ENCODE assay signal across 8 cellular contexts in genomic region chr6:57222684-57223077, GRCh38. TPM values are rescaled to one million over a fixed set of nuclear protein-coding genes. Genes with fewer than 3 reads are reported as not detected.
A peak's percentile ranks its signal among the peaks of the same experiment; 100 is the strongest.
DNase-seq lines count a peak whose midpoint lies in the region; TF ChIP-seq lines count a peak whose summit lies in the region.

No MANE protein-coding gene starts in this region.

- no peaks in the 10 kb centered on the region for H3K36me3 ChIP-seq in CD8-positive, alpha-beta memory T cell (ENCODE audit: insufficient read depth, low read length)
- H3K36me3 ChIP-seq in OCI-LY3 (replicated peaks; ENCODE audit: low read depth, low read length): peaks cover 4% of the 10 kb centered on the region
- H3K36me3 ChIP-seq in endodermal cell (ENCODE audit: control insufficient read depth, insufficient read depth, low read length): no peaks in the 10 kb centered on the region
- H3K36me3 ChIP-seq in osteoblast (ENCODE audit: insufficient read depth, low read length): no peaks in the 10 kb centered on the region

- H3K79me2 ChIP-seq in OCI-LY3 (ENCODE audit: low read length) (peaks cover 39% of the 10 kb centered on the region), osteoblast (ENCODE audit: insufficient read depth, low read length) (peaks cover 50% of the 10 kb centered on the region)

- H4K20me1 ChIP-seq in OCI-LY3 (ENCODE audit: insufficient read depth, low read length) (no peaks in the 10 kb centered on the region), osteoblast (ENCODE audit: insufficient read depth, low read length) (no peaks in the 10 kb centered on the region)

- peaks cover 11 to 20% of the 10 kb centered on the region in 2 donors for H3K27me3 Mint-ChIP-seq in CD8-positive, alpha-beta memory T cell
- H3K27me3 Mint-ChIP-seq in endodermal cell (ENCODE audit: insufficient read depth): no peaks in the 10 kb centered on the region

- peak overlapping the region; percentile 96 to 99 (median 98) for H3K4me3 Mint-ChIP-seq in CD8-positive, alpha-beta memory T cell
- H3K4me3 Mint-ChIP-seq in endodermal cell: peak overlapping the region; percentile 90

- peaks cover 5% of the 10 kb centered on the region for H3K27me3 ChIP-seq in CD8-positive, alpha-beta memory T cell (ENCODE audit: insufficient read depth, low read length, poor library complexity, severe bottlenecking)
- H3K27me3 ChIP-seq in OCI-LY3 (ENCODE audit: low read depth, low read length): no peaks in the 10 kb centered on the region
- no peaks in the 10 kb centered on the region for H3K27me3 ChIP-seq in endodermal cell (ENCODE audit: control insufficient read depth, insufficient read depth, low read length, poor library complexity, severe bottlenecking)
- H3K27me3 ChIP-seq in osteoblast (ENCODE audit: insufficient read depth, low read length): no peaks in the 10 kb centered on the region

- H3K9ac ChIP-seq in OCI-LY3 (ENCODE audit: low read length) (peak overlapping the region; percentile 91), endodermal cell (ENCODE audit: extremely low read depth, low read length, poor library complexity, severe bottlenecking) (peak overlapping the region; percentile 62)

- peak overlapping the region; percentile 64 for H3K27ac ChIP-seq in CD8-positive, alpha-beta memory T cell (ENCODE audit: low read depth, low read length)
- H3K27ac ChIP-seq in OCI-LY3 (ENCODE audit: low read length) (no peak overlapping the region), endodermal cell (ENCODE audit: low read depth, low read length) (no peak overlapping the region), osteoblast (ENCODE audit: low read depth, low read length) (peak overlapping the region; percentile 94)

- peak in 1 of 5 donors; percentile 8 for DNase-seq in CD8-positive, alpha-beta memory T cell
- no peak for DNase-seq in endodermal cell
- DNase-seq in osteoblast (ENCODE audit: insufficient read length, low spot score, missing footprints): no peak
- DNase-seq in activated effector memory CD4-positive, alpha-beta T cell treated with anti-CD3 and anti-CD28 coated beads, Interleukin-2, amount 50 U/mL, for 16 hours: no peak
- DNase-seq in NCI-H526 treated with DMSO at 0.1 percent for 48 hours (lab: John Stamatoyannopoulos, UW): no peak
- DNase-seq in NCI-H774 (lab: John Stamatoyannopoulos, UW): no peak
- no peak for DNase-seq in islet precursor cell

- CTCF ChIA-PET in CD8-positive, alpha-beta memory T cell (lab: Charles Lee): interaction anchor here (1.5 kb wide), 1 partner anchor 133 kb away, joined by 3 read pairs; the partner anchor contains the start of gene ZNF451

- H3K4me2 ChIP-seq in OCI-LY3 (ENCODE audit: low read length): peak overlapping the region; percentile 90
- peak overlapping the region; percentile 98 for H3K4me2 ChIP-seq in osteoblast (ENCODE audit: insufficient read depth, low read length)

- no peaks in the 10 kb centered on the region for H3K9me3 ChIP-seq in CD8-positive, alpha-beta memory T cell (ENCODE audit: low read length)
- no peaks in the 10 kb centered on the region for H3K9me3 ChIP-seq in OCI-LY3 (ENCODE audit: insufficient read depth, low read length)
- H3K9me3 ChIP-seq in endodermal cell (ENCODE audit: control insufficient read depth, low read length): peaks cover 17% of the 10 kb centered on the region
- H3K9me3 ChIP-seq in osteoblast (ENCODE audit: low read depth, low read length): no peaks in the 10 kb centered on the region

- POLR2A ChIA-PET in CD8-positive, alpha-beta memory T cell (lab: Charles Lee): interaction anchor here (1.5 kb wide), 1 partner anchor 50 kb away, joined by 7 read pairs; the partner anchor contains the start of gene BAG2

- WGBS in endodermal cell (ENCODE audit: insufficient coverage in 1 of 2, insufficient read length in 1 of 2), 2 experiments: 33 to 43% methylated on average over 3 to 8 of the region's 8 CpGs

- H2AFZ ChIP-seq in OCI-LY3 (ENCODE audit: low read depth, low read length) (peak overlapping the region; percentile 100), osteoblast (ENCODE audit: low read length) (peak overlapping the region; percentile 90)

- H3K4me3 ChIP-seq in CD8-positive, alpha-beta memory T cell (ENCODE audit: low read length): peak overlapping the region; percentile 91
- H3K4me3 ChIP-seq in OCI-LY3 (ENCODE audit: low read length) (peak overlapping the region; percentile 94), endodermal cell (ENCODE audit: low read length) (peak overlapping the region; percentile 93), osteoblast (ENCODE audit: insufficient read depth, low read length) (peak overlapping the region; percentile 93)

- peaks cover 0 to 8% (median 0%) of the 10 kb centered on the region in 3 donors for H3K36me3 Mint-ChIP-seq in CD8-positive, alpha-beta memory T cell
- H3K36me3 Mint-ChIP-seq in endodermal cell (ENCODE audit: low read depth): peaks cover 21% of the 10 kb centered on the region

- H3K9me3 Mint-ChIP-seq in CD8-positive, alpha-beta memory T cell: no peaks in the 10 kb centered on the region
- peaks cover 11% of the 10 kb centered on the region for H3K9me3 Mint-ChIP-seq in endodermal cell

- no peaks in the 10 kb centered on the region for H3K4me1 ChIP-seq in CD8-positive, alpha-beta memory T cell (ENCODE audit: insufficient read depth, low read length)
- peaks cover 12% of the 10 kb centered on the region for H3K4me1 ChIP-seq in OCI-LY3 (ENCODE audit: low read length)
- H3K4me1 ChIP-seq in endodermal cell (ENCODE audit: control insufficient read depth, insufficient read depth, low read length): no peaks in the 10 kb centered on the region
- peaks cover 25% of the 10 kb centered on the region for H3K4me1 ChIP-seq in osteoblast (ENCODE audit: insufficient read depth, low read length)

- TF ChIP-seq CTCF in OCI-LY3 (IDR thresholded peaks at IDR 0.05; ENCODE audit: low read depth, low read length): no peak
- no peak for TF ChIP-seq CTCF in endodermal cell (conservative IDR thresholded peaks at IDR 0.05)
- no peak for TF ChIP-seq CTCF in osteoblast (IDR thresholded peaks at IDR 0.05; ENCODE audit: extremely low read depth, low read depth, low read length)

- H3K27ac Mint-ChIP-seq in CD8-positive, alpha-beta memory T cell: peak overlapping the region in 5 of 8 donors; percentile 3 to 95 (median 91)
- peak overlapping the region; percentile 98 for H3K27ac Mint-ChIP-seq in endodermal cell

- peaks cover 6 to 14% (median 13%) of the 10 kb centered on the region in 3 donors for H3K4me1 Mint-ChIP-seq in CD8-positive, alpha-beta memory T cell
- peaks cover 19% of the 10 kb centered on the region for H3K4me1 Mint-ChIP-seq in endodermal cell

RNA-seq across cellular contexts. Expression of gene RAB23, which starts 0.6 kb away (rescaled TPM):
- total RNA-seq in CD8-positive, alpha-beta memory T cell: 1 to 10 TPM; 4.3 to 4.7 TPM
- polyA plus RNA-seq in CD8-positive, alpha-beta memory T cell: 1.0 TPM
- total RNA-seq in endodermal cell (10 to 100 TPM; 21.0 to 29.8 TPM), osteoblast (74.0 and 82.2 TPM in 2 replicates)
- polyA plus RNA-seq in endodermal cell (2013, experiment 1 of 2): 22.2 TPM
- polyA plus RNA-seq in endodermal cell (2013, experiment 2 of 2): 21.1 TPM

RNA-seq across cellular contexts. Expression of gene BAG2, which starts 50.6 kb away (rescaled TPM):
- 10 to 100 TPM; 10.2 to 10.4 TPM for total RNA-seq in CD8-positive, alpha-beta memory T cell
- 2.3 TPM for polyA plus RNA-seq in CD8-positive, alpha-beta memory T cell
- total RNA-seq in endodermal cell (1 to 10 TPM; 2.5 to 2.9 TPM), osteoblast (13.3 and 17.7 TPM in 2 replicates)
- polyA plus RNA-seq in endodermal cell (2013, experiment 1 of 2): 2.8 TPM
- 2.6 TPM for polyA plus RNA-seq in endodermal cell (2013, experiment 2 of 2)

Comparison
In these comparisons a context has a peak if more than half of its experiments do, and no peak if none do; other contexts are left out.
1. H3K27ac ChIP-seq: peak in CD8-positive, alpha-beta memory T cell (single experiment) and osteoblast (single experiment); none in OCI-LY3 (single experiment) and endodermal cell (single experiment).
2. Peak in every context shown above with its lines, with median percentiles within 50 percentile points of each other: H3K4me3 ChIP-seq.